ENCODE assay signal across 8 cellular contexts in the genomic region with DNA sequence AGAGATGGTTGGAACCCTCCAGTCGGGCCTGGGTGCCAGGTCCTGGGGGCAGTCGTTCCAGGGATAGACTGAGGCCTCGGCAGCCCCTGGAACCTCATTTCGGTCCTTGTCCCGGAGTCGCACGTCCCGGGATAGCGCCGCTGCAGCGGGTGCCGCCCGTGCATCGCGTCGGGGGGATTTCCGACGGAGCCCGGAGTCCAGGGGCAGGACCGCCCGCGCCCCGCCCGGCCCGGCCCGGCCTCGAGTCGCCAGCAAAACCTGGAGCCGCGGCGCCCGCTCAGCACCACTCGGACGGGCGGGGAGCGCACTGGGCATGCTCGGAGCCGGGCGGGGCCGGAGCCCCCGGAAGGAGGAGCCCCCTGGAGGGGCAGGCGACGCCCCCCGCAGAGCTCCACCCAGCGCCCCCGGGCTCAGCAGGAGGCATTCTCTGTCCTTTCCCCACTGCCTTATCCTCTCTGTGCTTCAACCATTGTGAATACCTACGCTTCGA. TPM values are rescaled to one million over a fixed set of nuclear protein-coding genes. Genes with fewer than 3 reads are reported as not detected.
DNase-seq lines count a peak whose midpoint lies in the region; ATAC-seq and FAIRE-seq lines count a peak whose summit lies in the region.

No MANE protein-coding gene starts in this region.

- no peak for FAIRE-seq in RCC 7860 (lab: Jason Lieb, UNC)

- DNase-seq in Daoy (ENCODE audit: low read depth) (peak; percentile 94), RCC 7860 (ENCODE audit: low spot score) (peak; percentile 33), glomerular visceral epithelial cell (ENCODE audit: extremely low spot score) (peak; percentile 83), posterior cingulate gyrus (peak in 6 of 10 donors; percentile 17 to 88 (median 38)), GM19240 (ENCODE audit: insufficient read length, low spot score) (no peak)
- DNase-seq in activated CD4-positive, alpha-beta T cell treated with anti-CD3 and anti-CD28 coated beads, Interleukin-2, amount 50 U/mL, for 48 hours = no peak
- DNase-seq in stimulated activated CD4-positive, alpha-beta T cell treated with anti-CD3 and anti-CD28 coated beads, Interleukin-2, amount 100 ng/mL, for 24 hours = no peak

- ATAC-seq in HG03159 (IDR thresholded peaks at IDR 0.05; ENCODE audit: unreplicated experiment) = no peak

- intact Hi-C loops in posterior cingulate gyrus (cut with DNase I) = no loop called here

RNA-seq across cellular contexts. Expression of a gene that starts 1.6 kb away (rescaled TPM):
- 10.4 and 25.4 TPM in 2 replicates for total RNA-seq in Daoy (2014; rRNA removed; shearing (Covaris generic))

Comparison
In these comparisons a context has a peak if more than half of its experiments do, and no peak if none do; other contexts are left out.
1. DNase-seq: peak in Daoy (single experiment), RCC 7860 (single experiment), glomerular visceral epithelial cell (single experiment) and posterior cingulate gyrus (6 of 10); none in activated CD4-positive, alpha-beta T cell treated with anti-CD3 and anti-CD28 coated beads, Interleukin-2, amount 50 U/mL, for 48 hours (0 of 2), GM19240 (single experiment) and stimulated activated CD4-positive, alpha-beta T cell treated with anti-CD3 and anti-CD28 coated beads, Interleukin-2, amount 100 ng/mL, for 24 hours (0 of 2).